In the genomic region with DNA sequence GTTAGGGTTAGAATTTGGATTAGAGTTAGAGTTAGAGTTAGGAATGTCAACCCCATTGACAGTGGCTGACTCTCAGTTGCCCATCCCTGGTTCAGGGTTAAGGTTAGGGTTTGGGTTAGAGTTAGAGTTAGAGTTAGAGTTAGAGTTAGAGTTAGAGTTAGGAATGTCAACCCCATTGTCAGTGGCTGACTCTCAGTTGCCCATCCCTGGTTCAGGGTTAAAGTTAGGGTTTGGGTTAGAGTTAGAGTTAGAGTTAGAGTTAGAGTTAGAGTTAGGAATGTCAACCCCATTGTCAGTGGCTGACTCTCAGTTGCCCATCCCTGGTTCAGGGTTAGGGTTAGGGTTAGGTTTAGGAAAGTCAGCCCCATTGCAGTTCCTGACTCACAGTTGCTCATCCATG, we compare ENCODE assay signal across 7 cellular contexts. TPM values are rescaled to one million over a fixed set of nuclear protein-coding genes. Genes with fewer than 3 reads are reported as not detected.
"Had no signal": no experiment of that assay in that cellular context is flagged by ENCODE, and none has a peak within 500 bp of the region (broad histone marks: within the 10 kb centered on the region; RNA-seq: fewer than 3 reads in every experiment).

No MANE protein-coding gene starts in this region.

RNA-seq across cellular contexts. Expression of a gene that starts 8.6 kb away (rescaled TPM):
- total RNA-seq: GM23248, GM23338, H1, H4, H7, H9, HFFc6 had no signal
- polyA plus RNA-seq: GM23248, GM23338, H1 had no signal
